Comparison of ENCODE assay signal across 10 cellular contexts in genomic region chr4:85474356-85474755, GRCh38. TPM values are rescaled to one million over a fixed set of nuclear protein-coding genes. Genes with fewer than 3 reads are reported as not detected.
A peak's percentile ranks its signal among the peaks of the same experiment; 100 is the strongest.
DNase-seq lines count a peak whose midpoint lies in the region; ATAC-seq and TF ChIP-seq lines count a peak whose summit lies in the region.
"Had no signal": no experiment of that assay in that cellular context is flagged by ENCODE, and none has a peak within 500 bp of the region (broad histone marks: within the 10 kb centered on the region; RNA-seq: fewer than 3 reads in every experiment).

No MANE protein-coding gene starts in this region.

- H3K27ac ChIP-seq in heart right ventricle (peak overlapping the region in 8 of 10 donors; percentile 79 to 87 (median 84)), dorsolateral prefrontal cortex (peak overlapping the region in 18 of 59 donors; percentile 6 to 77 (median 43))

- TF ChIP-seq CTCF in heart right ventricle (IDR thresholded peaks at IDR 0.05) (no peak), dorsolateral prefrontal cortex (IDR thresholded peaks at IDR 0.05 in 54 of 56, conservative IDR thresholded peaks at IDR 0.05 in 2 of 56; ENCODE audit: low read depth in 1 of 56, partially characterized antibody in 56 of 56) (no peak), nephron progenitor cell (IDR thresholded peaks at IDR 0.05) (no peak)

- peaks cover 3% of the 10 kb centered on the region for H3K9me3 Mint-ChIP-seq in nephron progenitor cell
- no peaks in the 10 kb centered on the region for H3K9me3 Mint-ChIP-seq in activated CD4-positive, alpha-beta memory T cell treated with anti-CD3 and anti-CD28 coated beads, Interleukin-2, amount 10 ng/mL, durations not matched to agents 7 days and 5 days

- POLR2A ChIA-PET in activated CD4-positive, alpha-beta memory T cell treated with anti-CD3 and anti-CD28 coated beads, Interleukin-2, amount 10 ng/mL, durations not matched to agents 7 days and 5 days (lab: Charles Lee): no interaction called here

- H3K27ac Mint-ChIP-seq in nephron progenitor cell: no peak overlapping the region
- no peak overlapping the region for H3K27ac Mint-ChIP-seq in activated CD4-positive, alpha-beta memory T cell treated with anti-CD3 and anti-CD28 coated beads, Interleukin-2, amount 10 ng/mL, durations not matched to agents 7 days and 5 days

- peak overlapping the region; percentile 95 for H3K4me3 Mint-ChIP-seq in nephron progenitor cell
- no peak overlapping the region for H3K4me3 Mint-ChIP-seq in activated CD4-positive, alpha-beta memory T cell treated with anti-CD3 and anti-CD28 coated beads, Interleukin-2, amount 10 ng/mL, durations not matched to agents 7 days and 5 days

- CTCF ChIA-PET in activated CD4-positive, alpha-beta memory T cell treated with anti-CD3 and anti-CD28 coated beads, Interleukin-2, amount 10 ng/mL, durations not matched to agents 7 days and 5 days (lab: Charles Lee): no interaction called here

- intact Hi-C loops in heart right ventricle (cut with DNase I): loop anchor here in 4 of 10 donors (5.0 to 10.0 kb wide), 4 partner anchors 42 to 273 kb away; no protein-coding TSS in a partner anchor
- intact Hi-C loops in Right ventricle myocardium inferior (cut with DNase I): no loop called here
- intact Hi-C loops in dorsolateral prefrontal cortex (cut with DNase I): no loop called here
- intact Hi-C loops in head of caudate nucleus (cut with DNase I): no loop called here

- H3K4me1 ChIP-seq in heart right ventricle: peaks cover 0 to 25% (median 8%) of the 10 kb centered on the region in 9 donors

- whole genome bisulfite sequencing in heart right ventricle, 2 donors: 66 to 70% methylated on average over 4 of the region's 4 CpGs

- no peaks in the 10 kb centered on the region for H3K36me3 ChIP-seq in heart right ventricle
- H3K36me3 ChIP-seq: SJSA1 had no signal

- peaks cover 20% of the 10 kb centered on the region for H3K4me1 Mint-ChIP-seq in nephron progenitor cell
- H3K4me1 Mint-ChIP-seq in activated CD4-positive, alpha-beta memory T cell treated with anti-CD3 and anti-CD28 coated beads, Interleukin-2, amount 10 ng/mL, durations not matched to agents 7 days and 5 days: peaks cover 2% of the 10 kb centered on the region

- peaks cover 15% of the 10 kb centered on the region for H3K27me3 Mint-ChIP-seq in nephron progenitor cell (ENCODE audit: low read depth, poor library complexity)
- peaks cover 14% of the 10 kb centered on the region for H3K27me3 Mint-ChIP-seq in activated CD4-positive, alpha-beta memory T cell treated with anti-CD3 and anti-CD28 coated beads, Interleukin-2, amount 10 ng/mL, durations not matched to agents 7 days and 5 days

- H3K9me3 ChIP-seq in heart right ventricle: no peaks in the 10 kb centered on the region
- H3K9me3 ChIP-seq: SJSA1 had no signal

- H3K4me3 ChIP-seq in heart right ventricle (peak overlapping the region in 8 of 10 donors; percentile 65 to 82 (median 69)), dorsolateral prefrontal cortex (peak overlapping the region in 56 of 59 donors; percentile 36 to 76 (median 58))

- DNase-seq in heart right ventricle: no peak
- DNase-seq in Right ventricle myocardium inferior (ENCODE audit: missing footprints): no peak
- no peak for DNase-seq in dorsolateral prefrontal cortex
- DNase-seq in nephron progenitor cell: no peak
- DNase-seq in CD1c-positive myeloid dendritic cell (ENCODE audit: extremely low spot score): no peak
- DNase-seq in head of caudate nucleus: no peak
- DNase-seq in activated CD4-positive, alpha-beta memory T cell treated with anti-CD3 and anti-CD28 coated beads, Interleukin-2, amount 10 ng/mL, durations not matched to agents 7 days and 5 days: no peak
- DNase-seq: stimulated activated CD4-positive, alpha-beta T cell treated with anti-CD3 and anti-CD28 coated beads, Interleukin-4, amount 100 ng/mL, for 24 hours had no signal

- H3K27me3 ChIP-seq in heart right ventricle (no peaks in the 10 kb centered on the region), dorsolateral prefrontal cortex (peaks cover 0 to 30% (median 6%) of the 10 kb centered on the region in 45 donors)

- ATAC-seq in heart right ventricle: no peak
- ATAC-seq in Right ventricle myocardium inferior: no peak
- no peak for ATAC-seq in HG02938 (IDR thresholded peaks at IDR 0.05; ENCODE audit: unreplicated experiment)

- no peaks in the 10 kb centered on the region for H3K36me3 Mint-ChIP-seq in nephron progenitor cell (ENCODE audit: low read depth)
- no peaks in the 10 kb centered on the region for H3K36me3 Mint-ChIP-seq in activated CD4-positive, alpha-beta memory T cell treated with anti-CD3 and anti-CD28 coated beads, Interleukin-2, amount 10 ng/mL, durations not matched to agents 7 days and 5 days (ENCODE audit: low read depth)

RNA-seq across cellular contexts. Expression of gene ARHGAP24, which starts 0.6 kb away (rescaled TPM):
- total RNA-seq in heart right ventricle (10 to 100 TPM; 13.7 to 35.5 (median 25.0) TPM), Right ventricle myocardium inferior (10.6 TPM), dorsolateral prefrontal cortex (10 to 100 TPM in 119 of 120 experiments, 1 to 10 TPM in 1; 7.6 to 37.1 (median 18.6) TPM)
- polyA plus RNA-seq in heart right ventricle: 10 to 100 TPM in 1 of 2 donors, 1 to 10 TPM in 1; 6.7 to 16.8 TPM
- not detected for total RNA-seq in activated CD4-positive, alpha-beta memory T cell treated with anti-CD3 and anti-CD28 coated beads, Interleukin-2, amount 10 ng/mL, durations not matched to agents 7 days and 5 days

Comparison
In these comparisons a context has a peak if more than half of its experiments do, and no peak if none do; other contexts are left out.
1. RNA of gene ARHGAP24, which starts 0.6 kb away (total RNA-seq): 13.7 to 35.5 TPM in heart right ventricle, 7.6 to 37.1 TPM in dorsolateral prefrontal cortex and 10.6 TPM in Right ventricle myocardium inferior (single experiment); not detected in activated CD4-positive, alpha-beta memory T cell treated with anti-CD3 and anti-CD28 coated beads, Interleukin-2, amount 10 ng/mL, durations not matched to agents 7 days and 5 days; every median in the first group is over 4 times any median in the second.